ENCODE assay signal across 11 cellular contexts in the genomic region with DNA sequence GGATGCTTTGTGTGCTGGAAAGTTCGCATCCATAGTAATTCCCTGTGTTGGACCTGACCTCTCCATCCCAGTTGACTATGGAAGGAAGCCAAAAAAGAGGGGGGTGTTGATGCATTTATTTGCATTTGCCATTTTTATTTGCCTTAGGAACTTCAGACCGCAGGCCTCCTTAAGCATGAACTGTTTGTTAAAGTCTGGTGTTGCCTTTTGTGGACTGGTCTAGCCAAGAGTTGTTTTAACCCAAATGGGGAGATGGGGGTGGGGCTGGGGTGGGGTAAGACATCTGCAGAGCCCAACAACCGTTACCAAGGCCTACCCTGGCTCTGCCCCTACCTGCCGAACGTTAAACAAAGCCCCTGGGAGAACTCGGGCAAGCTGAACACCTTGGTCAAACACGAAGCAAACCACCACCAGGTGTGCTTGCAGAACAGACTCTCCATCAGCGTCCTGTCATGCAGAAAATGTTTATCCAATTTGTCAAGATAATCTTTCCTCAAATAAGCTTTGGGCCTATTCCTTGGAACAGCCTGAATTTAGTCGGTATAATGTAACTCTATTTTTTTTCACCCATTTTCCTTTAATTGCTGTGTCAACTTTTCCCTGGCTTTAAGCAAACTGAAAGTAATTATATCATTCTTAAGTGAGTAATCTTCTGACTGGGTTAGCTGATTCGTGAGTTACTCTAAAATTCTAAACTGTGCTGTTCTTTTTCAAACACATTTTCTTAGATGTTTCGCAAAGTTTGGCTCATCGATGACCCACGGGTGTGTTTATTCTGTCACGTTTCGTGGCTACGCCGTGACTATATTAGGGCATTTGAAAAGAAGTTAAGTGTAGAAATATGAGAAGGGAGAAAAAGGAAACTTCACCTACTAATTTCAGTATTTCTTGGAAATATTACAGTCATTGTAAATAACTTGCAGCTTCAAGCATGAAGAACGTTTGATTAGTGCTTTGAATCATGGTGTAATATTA.
DNase-seq lines count a peak whose midpoint lies in the region; ATAC-seq and FAIRE-seq lines count a peak whose summit lies in the region.
"Had no signal": no experiment of that assay in that cellular context is flagged by ENCODE, and none has a peak within 500 bp of the region (broad histone marks: within the 10 kb centered on the region; RNA-seq: fewer than 3 reads in every experiment).

No MANE protein-coding gene starts in this region.

- in situ Hi-C loops in HAP-1 (cut with MboI; ENCODE audit: low sequenced_read_pairs), result no loop called here

- no peaks in the 10 kb centered on the region for H3K36me3 ChIP-seq in HAP-1 (replicated peaks)
- H3K36me3 ChIP-seq: ascending aorta, gastrocnemius medialis had no signal

- DNase-seq in DMS53 (lab: John Stamatoyannopoulos, UW), result peak; percentile 93
- peak; percentile 78 for DNase-seq in NCI-H510A (lab: John Stamatoyannopoulos, UW)
- no peak for DNase-seq in HAP-1 (ENCODE audit: low spot score in 2 of 2)
- no peak for DNase-seq in HTR-8/SVneo (ENCODE audit: insufficient read length, low spot score)
- DNase-seq in GDM1 (lab: John Stamatoyannopoulos, UW), result no peak
- DNase-seq: gastrocnemius medialis, H9 had no signal

- ATAC-seq in HG03565 (IDR thresholded peaks at IDR 0.05; ENCODE audit: unreplicated experiment) (peak; percentile 24), esophagus mucosa (peak; percentile 23), HG03342 (IDR thresholded peaks at IDR 0.05; ENCODE audit: unreplicated experiment) (no peak)
- ATAC-seq: gastrocnemius medialis had no signal

- H3K4me1 ChIP-seq in HAP-1, result no peaks in the 10 kb centered on the region
- H3K4me1 ChIP-seq: ascending aorta, gastrocnemius medialis had no signal

- no peak for FAIRE-seq in HTR-8/SVneo (lab: Jason Lieb, UNC)

- no peak overlapping the region for H3K4me3 ChIP-seq in HAP-1
- H3K4me3 ChIP-seq: ascending aorta, gastrocnemius medialis had no signal

- H3K9me3 ChIP-seq in HAP-1, result no peaks in the 10 kb centered on the region
- H3K9me3 ChIP-seq: ascending aorta, gastrocnemius medialis had no signal

- H3K27me3 ChIP-seq in HAP-1 (ENCODE audit: low read depth), result no peaks in the 10 kb centered on the region
- H3K27me3 ChIP-seq: ascending aorta, gastrocnemius medialis had no signal

Comparison
In these comparisons a context has a peak if more than half of its experiments do, and no peak if none do; other contexts are left out.
1. DNase-seq: peak in DMS53 (single experiment) and NCI-H510A (single experiment); none in HAP-1 (0 of 2), HTR-8/SVneo (single experiment) and GDM1 (single experiment).